In genomic region chr12:26285401-26285800, GRCh38 we compare ENCODE assay signal across 10 cellular contexts.
"Had no signal": no experiment of that assay in that cellular context is flagged by ENCODE, and none has a peak within 500 bp of the region (broad histone marks: within the 10 kb centered on the region; RNA-seq: fewer than 3 reads in every experiment).

No MANE protein-coding gene starts in this region.

- H3K27ac ChIP-seq: GM23248, HL-60 had no signal

- H3K4me1 ChIP-seq: HAP-1 had no signal

- ATAC-seq: HCT116, K562 had no signal

- H3K9me3 ChIP-seq: HAP-1 had no signal

- H3K4me3 ChIP-seq: GM23248, HAP-1, K562 had no signal

- H3K36me3 ChIP-seq: HAP-1 had no signal

- DNase-seq: GM23248, GOT3, H7, HFFc6, IMR-90, KG1 had no signal
